Comparison of ENCODE assay signal across 13 cellular contexts in the genomic region with DNA sequence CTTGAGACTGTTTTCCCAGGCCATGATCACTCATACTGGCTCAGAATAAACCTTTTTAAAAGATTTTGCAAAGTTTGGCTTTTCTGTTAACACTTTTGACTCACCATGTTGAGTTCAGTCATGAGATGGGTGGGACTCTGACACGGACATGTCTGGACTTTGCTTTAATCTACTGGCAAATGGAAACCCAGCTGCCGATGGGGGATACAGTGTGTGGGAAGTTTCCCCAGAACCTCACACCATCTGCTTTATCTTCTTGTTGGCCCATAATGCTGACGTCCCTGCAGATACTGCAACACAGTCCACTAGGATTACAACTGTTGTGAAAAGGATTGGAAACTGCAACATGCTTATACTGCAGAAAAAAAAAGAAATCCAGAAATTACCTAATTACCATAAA.
"Had no signal": no experiment of that assay in that cellular context is flagged by ENCODE, and none has a peak within 500 bp of the region (broad histone marks: within the 10 kb centered on the region; RNA-seq: fewer than 3 reads in every experiment).

No MANE protein-coding gene starts in this region.

- H3K4me3 ChIP-seq: gastrocnemius medialis, neural progenitor cell, skin epidermis, transverse colon had no signal

- H3K9ac ChIP-seq: neural progenitor cell, parathyroid adenoma had no signal

- H2AFZ ChIP-seq: neural progenitor cell, parathyroid adenoma had no signal

- ATAC-seq: activated T-helper 17 cell treated with anti-CD3 and anti-CD28 coated beads, Interleukin-2, amount 50 U/mL, for 72 hours had no signal

- H3K4me2 ChIP-seq: neural progenitor cell had no signal

- H3K36me3 ChIP-seq: gastrocnemius medialis, neural progenitor cell, transverse colon had no signal

- H3K9me3 ChIP-seq: gastrocnemius medialis, transverse colon had no signal

- DNase-seq: activated naive CD4-positive, alpha-beta T cell treated with anti-CD3 and anti-CD28 coated beads for 36 hours; gastrocnemius medialis; kidney; midbrain; stimulated activated CD4-positive, alpha-beta T cell treated with anti-CD3 and anti-CD28 coated beads, Interleukin-4, amount 100 ng/mL, for 24 hours; stimulated activated naive CD4-positive, alpha-beta T cell; substantia nigra; transverse colon had no signal

- H3K4me1 ChIP-seq: gastrocnemius medialis, neural progenitor cell, parathyroid adenoma, transverse colon had no signal

- H3K27ac ChIP-seq: epithelial cell of prostate, gastrocnemius medialis, neural progenitor cell, parathyroid adenoma, skin epidermis, transverse colon had no signal

- H3K27me3 ChIP-seq: gastrocnemius medialis, neural progenitor cell, transverse colon had no signal
